Comparison of ENCODE assay signal across 14 cellular contexts in genomic region chr20:60031107-60031506, GRCh38.
"Had no signal": no experiment of that assay in that cellular context is flagged by ENCODE, and none has a peak within 500 bp of the region (broad histone marks: within the 10 kb centered on the region; RNA-seq: fewer than 3 reads in every experiment).

No MANE protein-coding gene starts in this region.

- H3K9me3 ChIP-seq: left lung, lower lobe of right lung had no signal

- H3K27ac ChIP-seq: left lung, lower lobe of right lung had no signal

- H3K36me3 ChIP-seq: left lung, lower lobe of right lung had no signal

- H3K4me1 ChIP-seq: left lung, lower lobe of right lung had no signal

- H3K27me3 ChIP-seq: left lung had no signal

- ATAC-seq: effector memory CD8-positive, alpha-beta T cell; left lung; lower lobe of right lung; natural killer cell treated with Interleukin-12 subunit alpha and Interleukin-12 subunit beta and Interleukin-15 and Interleukin-18, amount 100 ng/mL, for 72 hours had no signal

- H3K4me3 ChIP-seq: left lung, lower lobe of right lung had no signal

- DNase-seq: cerebellar nuclear complex; effector memory CD8-positive, alpha-beta T cell; erythroblast; foreskin melanocyte; head of caudate nucleus; hypothalamus; left lung; lower lobe of right lung; midbrain; small intestine; stimulated activated CD4-positive, alpha-beta T cell treated with anti-CD3 and anti-CD28 coated beads, Interleukin-12 subunit alpha, Interleukin-12 subunit beta, amount 100 ng/mL, for 4 hours; stimulated activated naive CD4-positive, alpha-beta T cell treated with Interleukin-2 at 50 U/mL for 16 hours; trophoblast cell had no signal
